ENCODE assay signal across 1 cellular context in genomic region chr7:74026406-74027123, GRCh38.
TF ChIP-seq lines count a peak whose summit lies in the region.

No MANE protein-coding gene starts in this region.

TF ChIP-seq in GM12878, 131 proteins besides CTCF, POLR2A, EP300 and RAD21 (continued from another document):
- TF ChIP-seq, protein P1, sequence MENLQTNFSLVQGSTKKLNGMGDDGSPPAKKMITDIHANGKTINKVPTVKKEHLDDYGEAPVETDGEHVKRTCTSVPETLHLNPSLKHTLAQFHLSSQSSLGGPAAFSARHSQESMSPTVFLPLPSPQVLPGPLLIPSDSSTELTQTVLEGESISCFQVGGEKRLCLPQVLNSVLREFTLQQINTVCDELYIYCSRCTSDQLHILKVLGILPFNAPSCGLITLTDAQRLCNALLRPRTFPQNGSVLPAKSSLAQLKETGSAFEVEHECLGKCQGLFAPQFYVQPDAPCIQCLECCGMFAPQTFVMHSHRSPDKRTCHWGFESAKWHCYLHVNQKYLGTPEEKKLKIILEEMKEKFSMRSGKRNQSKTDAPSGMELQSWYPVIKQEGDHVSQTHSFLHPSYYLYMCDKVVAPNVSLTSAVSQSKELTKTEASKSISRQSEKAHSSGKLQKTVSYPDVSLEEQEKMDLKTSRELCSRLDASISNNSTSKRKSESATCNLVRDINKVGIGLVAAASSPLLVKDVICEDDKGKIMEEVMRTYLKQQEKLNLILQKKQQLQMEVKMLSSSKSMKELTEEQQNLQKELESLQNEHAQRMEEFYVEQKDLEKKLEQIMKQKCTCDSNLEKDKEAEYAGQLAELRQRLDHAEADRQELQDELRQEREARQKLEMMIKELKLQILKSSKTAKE (IDR thresholded peaks at IDR 0.05; ENCODE audit: low read depth, poor library complexity, severe bottlenecking) = no peak
- no peak for TF ChIP-seq ZSCAN29 (IDR thresholded peaks at IDR 0.05)
- TF ChIP-seq, protein P2, sequence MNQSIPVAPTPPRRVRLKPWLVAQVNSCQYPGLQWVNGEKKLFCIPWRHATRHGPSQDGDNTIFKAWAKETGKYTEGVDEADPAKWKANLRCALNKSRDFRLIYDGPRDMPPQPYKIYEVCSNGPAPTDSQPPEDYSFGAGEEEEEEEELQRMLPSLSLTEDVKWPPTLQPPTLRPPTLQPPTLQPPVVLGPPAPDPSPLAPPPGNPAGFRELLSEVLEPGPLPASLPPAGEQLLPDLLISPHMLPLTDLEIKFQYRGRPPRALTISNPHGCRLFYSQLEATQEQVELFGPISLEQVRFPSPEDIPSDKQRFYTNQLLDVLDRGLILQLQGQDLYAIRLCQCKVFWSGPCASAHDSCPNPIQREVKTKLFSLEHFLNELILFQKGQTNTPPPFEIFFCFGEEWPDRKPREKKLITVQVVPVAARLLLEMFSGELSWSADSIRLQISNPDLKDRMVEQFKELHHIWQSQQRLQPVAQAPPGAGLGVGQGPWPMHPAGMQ (IDR thresholded peaks at IDR 0.05; ENCODE audit: borderline replicate concordance) = no peak
- TF ChIP-seq MYB (IDR thresholded peaks at IDR 0.05; ENCODE audit: borderline replicate concordance, low read depth, low read length) = no peak
